1 cellular context compared by ENCODE assay signal in the genomic region with DNA sequence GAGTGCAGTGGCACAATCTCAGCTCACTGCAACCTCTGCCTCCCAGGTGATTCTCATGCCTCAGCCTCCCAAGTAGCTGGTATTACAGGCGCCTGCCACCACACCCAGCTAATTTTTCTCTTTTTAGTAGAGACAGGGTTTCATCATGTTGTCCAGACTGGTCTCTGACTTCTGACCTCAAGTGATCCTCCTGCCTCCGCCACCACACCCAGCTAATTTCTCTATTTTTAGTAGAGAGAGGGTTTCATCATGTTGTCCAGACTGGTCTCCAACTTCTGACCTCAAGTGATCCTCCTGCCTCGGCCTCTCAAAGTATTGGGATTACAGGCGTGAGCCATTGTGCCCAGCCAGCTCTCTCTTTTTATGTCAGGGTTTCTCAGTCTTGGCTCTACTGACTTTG.
TF ChIP-seq lines count a peak whose summit lies in the region.

No MANE protein-coding gene starts in this region.

TF ChIP-seq in HepG2, 621 proteins besides CTCF, POLR2A, EP300 and RAD21:
- TF ChIP-seq, protein P1, sequence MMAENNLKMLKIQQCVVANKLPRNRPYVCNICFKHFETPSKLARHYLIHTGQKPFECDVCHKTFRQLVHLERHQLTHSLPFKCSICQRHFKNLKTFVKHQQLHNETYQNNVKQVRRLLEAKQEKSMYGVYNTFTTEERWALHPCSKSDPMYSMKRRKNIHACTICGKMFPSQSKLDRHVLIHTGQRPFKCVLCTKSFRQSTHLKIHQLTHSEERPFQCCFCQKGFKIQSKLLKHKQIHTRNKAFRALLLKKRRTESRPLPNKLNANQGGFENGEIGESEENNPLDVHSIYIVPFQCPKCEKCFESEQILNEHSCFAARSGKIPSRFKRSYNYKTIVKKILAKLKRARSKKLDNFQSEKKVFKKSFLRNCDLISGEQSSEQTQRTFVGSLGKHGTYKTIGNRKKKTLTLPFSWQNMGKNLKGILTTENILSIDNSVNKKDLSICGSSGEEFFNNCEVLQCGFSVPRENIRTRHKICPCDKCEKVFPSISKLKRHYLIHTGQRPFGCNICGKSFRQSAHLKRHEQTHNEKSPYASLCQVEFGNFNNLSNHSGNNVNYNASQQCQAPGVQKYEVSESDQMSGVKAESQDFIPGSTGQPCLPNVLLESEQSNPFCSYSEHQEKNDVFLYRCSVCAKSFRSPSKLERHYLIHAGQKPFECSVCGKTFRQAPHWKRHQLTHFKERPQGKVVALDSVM (CRISPR knock-in tag; IDR thresholded peaks at IDR 0.05): peak; percentile 66
